Comparison of ENCODE assay signal across 18 cellular contexts in genomic region chr2:112821682-112822081, GRCh38. TPM values are rescaled to one million over a fixed set of nuclear protein-coding genes. Genes with fewer than 3 reads are reported as not detected.
A peak's percentile ranks its signal among the peaks of the same experiment; 100 is the strongest.
DNase-seq lines count a peak whose midpoint lies in the region; ATAC-seq and TF ChIP-seq lines count a peak whose summit lies in the region.
"Had no signal": no experiment of that assay in that cellular context is flagged by ENCODE, and none has a peak within 500 bp of the region (broad histone marks: within the 10 kb centered on the region; RNA-seq: fewer than 3 reads in every experiment).

No MANE protein-coding gene starts in this region.

- peak; percentile 71 for ATAC-seq in activated CD8-positive, alpha-beta memory T cell treated with anti-CD3 and anti-CD28 coated beads, Interleukin-2, amount 10 ng/mL, durations not matched to agents 7 days and 5 days
- ATAC-seq in HG03354 (IDR thresholded peaks at IDR 0.05; ENCODE audit: poor library complexity, severe bottlenecking, unreplicated experiment) = peak; percentile 36
- peak; percentile 76 for ATAC-seq in stimulated activated effector memory CD8-positive, alpha-beta T cell treated with anti-CD3 and anti-CD28 coated beads, Interleukin-12 subunit alpha, Interleukin-12 subunit beta, amount 100 ng/mL, for 72 hours
- no peak for ATAC-seq in HG03045 (IDR thresholded peaks at IDR 0.05; ENCODE audit: unreplicated experiment)
- ATAC-seq: pancreas had no signal

- peaks cover 42% of the 10 kb centered on the region for H3K4me1 Mint-ChIP-seq in activated CD8-positive, alpha-beta memory T cell treated with anti-CD3 and anti-CD28 coated beads, Interleukin-2, amount 10 ng/mL, durations not matched to agents 7 days and 5 days
- H3K4me1 Mint-ChIP-seq in stimulated activated effector memory CD8-positive, alpha-beta T cell treated with anti-CD3 and anti-CD28 coated beads, Interleukin-12 subunit alpha, Interleukin-12 subunit beta, amount 100 ng/mL, for 72 hours = peaks cover 23% of the 10 kb centered on the region

- H3K27me3 ChIP-seq in SK-N-SH (ENCODE audit: insufficient read depth) = no peaks in the 10 kb centered on the region
- H3K27me3 ChIP-seq: pancreas, SJSA1 had no signal

- H3K9me3 Mint-ChIP-seq in activated CD8-positive, alpha-beta memory T cell treated with anti-CD3 and anti-CD28 coated beads, Interleukin-2, amount 10 ng/mL, durations not matched to agents 7 days and 5 days (ENCODE audit: low read depth) = no peaks in the 10 kb centered on the region
- no peaks in the 10 kb centered on the region for H3K9me3 Mint-ChIP-seq in stimulated activated effector memory CD8-positive, alpha-beta T cell treated with anti-CD3 and anti-CD28 coated beads, Interleukin-12 subunit alpha, Interleukin-12 subunit beta, amount 100 ng/mL, for 72 hours
- H3K9me3 Mint-ChIP-seq: IgD-negative memory B cell had no signal

- H4K20me1 ChIP-seq in SK-N-SH (ENCODE audit: insufficient read depth) = no peaks in the 10 kb centered on the region

- H3K27ac ChIP-seq in SK-N-SH (ENCODE audit: low read depth in 2 of 2, low read length in 1 of 2) = no peak overlapping the region
- H3K27ac ChIP-seq: pancreas, SJSA1 had no signal

- no peak overlapping the region for H2AFZ ChIP-seq in SK-N-SH (ENCODE audit: low read depth)

- no peaks in the 10 kb centered on the region; a peak in 1 of 4 replicates for H3K4me1 ChIP-seq in SK-N-SH (ENCODE audit: control insufficient read depth in 1 of 2, insufficient read depth in 2 of 2, low read depth in 1 of 2, low read length in 1 of 2)
- H3K4me1 ChIP-seq: SJSA1 had no signal

- H3K79me2 ChIP-seq in SK-N-SH (ENCODE audit: insufficient read depth) = no peaks in the 10 kb centered on the region

- peak overlapping the region; percentile 79 for H3K27ac Mint-ChIP-seq in activated CD8-positive, alpha-beta memory T cell treated with anti-CD3 and anti-CD28 coated beads, Interleukin-2, amount 10 ng/mL, durations not matched to agents 7 days and 5 days
- peak overlapping the region; percentile 52 for H3K27ac Mint-ChIP-seq in stimulated activated effector memory CD8-positive, alpha-beta T cell treated with anti-CD3 and anti-CD28 coated beads, Interleukin-12 subunit alpha, Interleukin-12 subunit beta, amount 100 ng/mL, for 72 hours

- no peak for TF ChIP-seq CTCF in SK-N-SH (IDR thresholded peaks at IDR 0.05)

- H3K36me3 Mint-ChIP-seq in activated CD8-positive, alpha-beta memory T cell treated with anti-CD3 and anti-CD28 coated beads, Interleukin-2, amount 10 ng/mL, durations not matched to agents 7 days and 5 days = peaks cover 3% of the 10 kb centered on the region
- H3K36me3 Mint-ChIP-seq in stimulated activated effector memory CD8-positive, alpha-beta T cell treated with anti-CD3 and anti-CD28 coated beads, Interleukin-12 subunit alpha, Interleukin-12 subunit beta, amount 100 ng/mL, for 72 hours = no peaks in the 10 kb centered on the region

- no peaks in the 10 kb centered on the region for H3F3A ChIP-seq in SK-N-SH (replicated peaks; ENCODE audit: insufficient read depth)

- TF ChIP-seq RAD21 in SK-N-SH (IDR thresholded peaks at IDR 0.05; ENCODE audit: low read length) = no peak

- 78% methylated on average over 4 of the region's 4 CpGs for WGBS in SK-N-SH (ENCODE audit: low lambda C conversion rate)

- no peak overlapping the region for H3K4me3 Mint-ChIP-seq in activated CD8-positive, alpha-beta memory T cell treated with anti-CD3 and anti-CD28 coated beads, Interleukin-2, amount 10 ng/mL, durations not matched to agents 7 days and 5 days
- H3K4me3 Mint-ChIP-seq in stimulated activated effector memory CD8-positive, alpha-beta T cell treated with anti-CD3 and anti-CD28 coated beads, Interleukin-12 subunit alpha, Interleukin-12 subunit beta, amount 100 ng/mL, for 72 hours = peak overlapping the region; percentile 11
- H3K4me3 Mint-ChIP-seq: H9 had no signal

- CTCF ChIA-PET in activated CD8-positive, alpha-beta memory T cell treated with anti-CD3 and anti-CD28 coated beads, Interleukin-2, amount 10 ng/mL, durations not matched to agents 7 days and 5 days (lab: Charles Lee) = interaction anchor here (0.5 to 2.2 kb wide), 3 partner anchors 58 to 347 kb away, joined by 3 to 11 read pairs (median 6); no protein-coding TSS in a partner anchor
- CTCF ChIA-PET in SK-N-SH (lab: Yijun Ruan, JAX) = no interaction called here

- H3K27me3 Mint-ChIP-seq in activated CD8-positive, alpha-beta memory T cell treated with anti-CD3 and anti-CD28 coated beads, Interleukin-2, amount 10 ng/mL, durations not matched to agents 7 days and 5 days = no peaks in the 10 kb centered on the region
- H3K27me3 Mint-ChIP-seq: IgD-negative memory B cell had no signal

- DNase-seq in activated CD8-positive, alpha-beta memory T cell treated with anti-CD3 and anti-CD28 coated beads, Interleukin-2, amount 10 ng/mL, durations not matched to agents 7 days and 5 days = peak; percentile 86
- DNase-seq in activated CD8-positive, alpha-beta memory T cell treated with anti-CD3 and anti-CD28 coated beads, Interleukin-2, amount 50 U/mL, for 4 hours = no peak
- peak; percentile 49 to 52 for DNase-seq in activated T-cell treated with anti-CD3 and anti-CD28 coated beads, Interleukin-2, amount 50 U/mL, for 48 hours
- peak in 1 of 2 donors; percentile 66 for DNase-seq in stimulated activated effector memory CD8-positive, alpha-beta T cell treated with anti-CD3 and anti-CD28 coated beads, Interleukin-12 subunit alpha, Interleukin-12 subunit beta, amount 100 ng/mL, for 72 hours (ENCODE audit: low spot score in 2 of 2)
- DNase-seq in glomerular visceral epithelial cell (ENCODE audit: extremely low spot score) (no peak), SK-N-SH (no peak)
- DNase-seq: amygdala, dermis blood vessel endothelial cell, DMS 273 treated with DMSO at 0.1 percent for 48 hours, H9, mesenchymal stem cell, NCI-H1930, NCI-H774, pancreas had no signal

- no peak for TF ChIP-seq EP300 in SK-N-SH (IDR thresholded peaks at IDR 0.05; ENCODE audit: borderline replicate concordance in 1 of 2, low read depth in 1 of 2, low read length in 1 of 2)

- no peak overlapping the region for H3K9ac ChIP-seq in SK-N-SH

- no peak overlapping the region for H3K4me3 ChIP-seq in SK-N-SH (ENCODE audit: low read depth in 2 of 2, low read length in 1 of 2)
- H3K4me3 ChIP-seq: pancreas, SJSA1 had no signal

- H3K9me2 ChIP-seq in SK-N-SH = no peaks in the 10 kb centered on the region

- POLR2A ChIA-PET in SK-N-SH (lab: Yijun Ruan, JAX) = no interaction called here

- H3K9me3 ChIP-seq in SK-N-SH = no peaks in the 10 kb centered on the region
- H3K9me3 ChIP-seq: pancreas, SJSA1 had no signal

- H3K36me3 ChIP-seq in SK-N-SH (replicated peaks in 1 of 2; ENCODE audit: control insufficient read depth in 1 of 2, insufficient read depth in 2 of 2, low read length in 1 of 2) = no peaks in the 10 kb centered on the region
- H3K36me3 ChIP-seq: pancreas, SJSA1 had no signal

- no peak overlapping the region for H3K4me2 ChIP-seq in SK-N-SH

TF ChIP-seq in SK-N-SH, 30 proteins besides CTCF, POLR2A, EP300 and RAD21:
- TF ChIP-seq NRF1 (IDR thresholded peaks at IDR 0.05; ENCODE audit: low read depth, low read length) (no peak), RFX5 (IDR thresholded peaks at IDR 0.05; ENCODE audit: low read length) (no peak), RXRA (IDR thresholded peaks at IDR 0.05; ENCODE audit: borderline replicate concordance, low read depth) (no peak), FOXM1 (IDR thresholded peaks at IDR 0.05; ENCODE audit: low read depth) (no peak), SIN3A (IDR thresholded peaks at IDR 0.05; ENCODE audit: borderline replicate concordance, low read depth, low read length) (no peak), TCF12 (IDR thresholded peaks at IDR 0.05) (no peak), ELF1 (IDR thresholded peaks at IDR 0.05) (no peak), SMC3 (IDR thresholded peaks at IDR 0.05; ENCODE audit: low read depth, low read length) (no peak), TEAD4 (IDR thresholded peaks at IDR 0.05; ENCODE audit: borderline replicate concordance, insufficient read depth) (no peak)
- TF ChIP-seq, protein P1, sequence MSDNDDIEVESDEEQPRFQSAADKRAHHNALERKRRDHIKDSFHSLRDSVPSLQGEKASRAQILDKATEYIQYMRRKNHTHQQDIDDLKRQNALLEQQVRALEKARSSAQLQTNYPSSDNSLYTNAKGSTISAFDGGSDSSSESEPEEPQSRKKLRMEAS (IDR thresholded peaks at IDR 0.05; ENCODE audit: low read depth) = no peak
- TF ChIP-seq, protein P2, sequence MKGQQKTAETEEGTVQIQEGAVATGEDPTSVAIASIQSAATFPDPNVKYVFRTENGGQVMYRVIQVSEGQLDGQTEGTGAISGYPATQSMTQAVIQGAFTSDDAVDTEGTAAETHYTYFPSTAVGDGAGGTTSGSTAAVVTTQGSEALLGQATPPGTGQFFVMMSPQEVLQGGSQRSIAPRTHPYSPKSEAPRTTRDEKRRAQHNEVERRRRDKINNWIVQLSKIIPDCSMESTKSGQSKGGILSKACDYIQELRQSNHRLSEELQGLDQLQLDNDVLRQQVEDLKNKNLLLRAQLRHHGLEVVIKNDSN (IDR thresholded peaks at IDR 0.05; ENCODE audit: borderline replicate concordance, low read depth) = no peak

RNA-seq across cellular contexts. Expression of gene IL1B, which starts 14.9 kb away (rescaled TPM):
- under 1 TPM in 1 of 2 experiments, not detected in 1; 0.14 TPM for total RNA-seq in activated CD8-positive, alpha-beta memory T cell treated with anti-CD3 and anti-CD28 coated beads, Interleukin-2, amount 10 ng/mL, durations not matched to agents 7 days and 5 days
- 0.25 and 0.60 TPM in 2 replicates for polyA plus RNA-seq in SK-N-SH (2012; rRNA removed)
- 0.21 and 0.30 TPM in 2 replicates for polyA plus RNA-seq in SK-N-SH (2012; cell fraction: cytosol; rRNA removed)
- 0.69 and 0.92 TPM in 2 replicates for polyA plus RNA-seq in SK-N-SH (2012; cell fraction: nucleus; rRNA removed)
- total RNA-seq: H9 had no signal
- polyA plus RNA-seq: IgD-negative memory B cell had no signal

RNA-seq across cellular contexts. Expression of gene IL1A, which starts 37.4 kb away (rescaled TPM):
- 1 to 10 TPM in 1 of 2 experiments, under 1 TPM in 1; 0.23 to 3.1 TPM for total RNA-seq in activated CD8-positive, alpha-beta memory T cell treated with anti-CD3 and anti-CD28 coated beads, Interleukin-2, amount 10 ng/mL, durations not matched to agents 7 days and 5 days
- polyA plus RNA-seq in SK-N-SH (2012; rRNA removed) = not detected in 2 replicates
- 0.01 and 0.03 TPM in 2 replicates for polyA plus RNA-seq in SK-N-SH (2012; cell fraction: cytosol; rRNA removed)
- polyA plus RNA-seq in SK-N-SH (2012; cell fraction: nucleus; rRNA removed) = not detected in 2 replicates
- polyA plus RNA-seq: IgD-negative memory B cell had no signal

RNA-seq across cellular contexts. Expression of gene CKAP2L, which starts 57.3 kb away (rescaled TPM):
- total RNA-seq in activated CD8-positive, alpha-beta memory T cell treated with anti-CD3 and anti-CD28 coated beads, Interleukin-2, amount 10 ng/mL, durations not matched to agents 7 days and 5 days = 10 to 100 TPM; 62.2 to 68.8 TPM
- 2.9 TPM in 2 replicates for polyA plus RNA-seq in SK-N-SH (2012; rRNA removed)
- polyA plus RNA-seq in SK-N-SH (2012; cell fraction: cytosol; rRNA removed) = 3.8 and 4.4 TPM in 2 replicates
- 0.86 and 2.0 TPM in 2 replicates for polyA plus RNA-seq in SK-N-SH (2012; cell fraction: nucleus; rRNA removed)
- polyA plus RNA-seq: IgD-negative memory B cell had no signal

Comparison
In these comparisons a context has a peak if more than half of its experiments do, and no peak if none do; other contexts are left out.
1. DNase-seq: peak in activated CD8-positive, alpha-beta memory T cell treated with anti-CD3 and anti-CD28 coated beads, Interleukin-2, amount 10 ng/mL, durations not matched to agents 7 days and 5 days (single experiment) and activated T-cell treated with anti-CD3 and anti-CD28 coated beads, Interleukin-2, amount 50 U/mL, for 48 hours (2 of 2); none in activated CD8-positive, alpha-beta memory T cell treated with anti-CD3 and anti-CD28 coated beads, Interleukin-2, amount 50 U/mL, for 4 hours (single experiment), glomerular visceral epithelial cell (single experiment) and SK-N-SH (single experiment).